In genomic region chr1:16122916-16123315, GRCh38 we compare ENCODE assay signal across 8 cellular contexts. TPM values are rescaled to one million over a fixed set of nuclear protein-coding genes. Genes with fewer than 3 reads are reported as not detected.
DNase-seq lines count a peak whose midpoint lies in the region; ATAC-seq and TF ChIP-seq lines count a peak whose summit lies in the region.

No MANE protein-coding gene starts in this region.

- TF ChIP-seq EP300 in tibial nerve (IDR thresholded peaks at IDR 0.05) = peak in 1 of 2 donors; percentile 65

- CTCF ChIA-PET in AG04450 (lab: Charles Lee) = interaction anchor here (1.9 kb wide), 1 partner anchor 40 kb away, joined by 7 read pairs; no protein-coding TSS in a partner anchor

- H3K4me3 ChIP-seq in AG04450 (ENCODE audit: low read depth, low read length) = no peak overlapping the region
- no peak overlapping the region for H3K4me3 ChIP-seq in HL-60 (replicated peaks; ENCODE audit: insufficient read depth, low read length)
- no peak overlapping the region for H3K4me3 ChIP-seq in left lung
- H3K4me3 ChIP-seq in tibial nerve = no peak overlapping the region

- H3K4me1 ChIP-seq in left lung (peaks cover 24 to 26% of the 10 kb centered on the region in 2 donors), tibial nerve (peaks cover 0 to 82% (median 6%) of the 10 kb centered on the region in 4 donors)

- ATAC-seq in left lung = peak; percentile 80
- ATAC-seq in GM21515 (IDR thresholded peaks at IDR 0.05; ENCODE audit: unreplicated experiment) = no peak

- H3K36me3 ChIP-seq in left lung (peaks cover 0 to 28% of the 10 kb centered on the region in 2 donors), tibial nerve (peaks cover 0 to 41% (median 0%) of the 10 kb centered on the region in 3 donors)

- POLR2A ChIA-PET in AG04450 (lab: Yijun Ruan, JAX) = no interaction called here

- no peak for TF ChIP-seq POLR2A in tibial nerve (IDR thresholded peaks at IDR 0.05)

- H3K27me3 ChIP-seq in AG04450 (ENCODE audit: control insufficient read depth, insufficient read depth, low read length) (no peaks in the 10 kb centered on the region), HL-60 (ENCODE audit: insufficient read depth, poor library complexity, severe bottlenecking) (peaks cover 31% of the 10 kb centered on the region), left lung (no peaks in the 10 kb centered on the region), tibial nerve (no peaks in the 10 kb centered on the region)

- intact Hi-C loops in left lung (cut with DNase I) = no loop called here

- DNase-seq in AG04450 (ENCODE audit: low read depth, low spot score) = peak; percentile 41
- DNase-seq in HL-60 (ENCODE audit: low read depth in 1 of 2, low spot score in 1 of 2) = peak; percentile 26 to 69
- DNase-seq in activated CD8-positive, alpha-beta memory T cell treated with anti-CD3 and anti-CD28 coated beads, Interleukin-2, amount 50 U/mL, for 24 hours (ENCODE audit: extremely low read depth) = peak; percentile 26
- peak; percentile 82 to 85 for DNase-seq in left lung
- peak in 1 of 2 donors; percentile 36 for DNase-seq in tibial nerve (ENCODE audit: low spot score in 2 of 2)
- DNase-seq in ecto neural progenitor cell (ENCODE audit: low spot score) = no peak
- no peak for DNase-seq in effector CD8-positive, alpha-beta T cell (lab: John Stamatoyannopoulos, UW)

- H3K27ac ChIP-seq in AG04450 (ENCODE audit: low read depth, low read length) (peak overlapping the region; percentile 31), HL-60 (replicated peaks) (no peak overlapping the region), left lung (no peak overlapping the region), tibial nerve (peak overlapping the region in 3 of 4 donors; percentile 27 to 81 (median 56))

- H3K9me3 ChIP-seq in AG04450 (ENCODE audit: control insufficient read depth, insufficient read depth, low read length) = no peaks in the 10 kb centered on the region; the same call in 1 of the 2 replicates
- H3K9me3 ChIP-seq in left lung = no peaks in the 10 kb centered on the region
- no peaks in the 10 kb centered on the region for H3K9me3 ChIP-seq in tibial nerve

- TF ChIP-seq CTCF in AG04450 (IDR thresholded peaks at IDR 0.05; ENCODE audit: low read depth, low read length) (no peak), HL-60 (IDR thresholded peaks at IDR 0.05; ENCODE audit: insufficient read depth, low read length) (no peak), left lung (IDR thresholded peaks at IDR 0.05) (no peak), tibial nerve (IDR thresholded peaks at IDR 0.05) (no peak)

- WGBS in tibial nerve, 2 donors = 39 to 52% methylated on average over 6 of the region's 6 CpGs

RNA-seq across cellular contexts. Expression of gene EPHA2, which starts 33.0 kb away (rescaled TPM):
- polyA plus RNA-seq in AG04450 (2011; rRNA removed) = 19.1 and 26.0 TPM in 2 replicates
- polyA minus RNA-seq in AG04450 (2011; rRNA and poly(A)+ RNA removed) = 40.4 and 54.9 TPM in 2 replicates
- total RNA-seq in left lung (10 to 100 TPM; 36.9 to 62.6 TPM), tibial nerve (10 to 100 TPM; 30.0 to 66.9 (median 35.9) TPM)

RNA-seq across cellular contexts. Expression of gene FAM131C, which starts 49.5 kb away (rescaled TPM):
- polyA plus RNA-seq in AG04450 (2011; rRNA removed) = 0.20 and 0.32 TPM in 2 replicates
- polyA minus RNA-seq in AG04450 (2011; rRNA and poly(A)+ RNA removed) = 0.22 and 0.64 TPM in 2 replicates
- not detected for total RNA-seq in left lung
- not detected for total RNA-seq in tibial nerve

Comparison
In these comparisons a context has a peak if more than half of its experiments do, and no peak if none do; other contexts are left out.
1. DNase-seq: peak in AG04450 (single experiment), HL-60 (2 of 2), activated CD8-positive, alpha-beta memory T cell treated with anti-CD3 and anti-CD28 coated beads, Interleukin-2, amount 50 U/mL, for 24 hours (single experiment) and left lung (2 of 2); none in ecto neural progenitor cell (single experiment) and effector CD8-positive, alpha-beta T cell (single experiment).
2. H3K27ac ChIP-seq: peak in AG04450 (single experiment) and tibial nerve (3 of 4); none in HL-60 (single experiment) and left lung (0 of 2).